ENCODE assay signal across 22 cellular contexts in the genomic region with DNA sequence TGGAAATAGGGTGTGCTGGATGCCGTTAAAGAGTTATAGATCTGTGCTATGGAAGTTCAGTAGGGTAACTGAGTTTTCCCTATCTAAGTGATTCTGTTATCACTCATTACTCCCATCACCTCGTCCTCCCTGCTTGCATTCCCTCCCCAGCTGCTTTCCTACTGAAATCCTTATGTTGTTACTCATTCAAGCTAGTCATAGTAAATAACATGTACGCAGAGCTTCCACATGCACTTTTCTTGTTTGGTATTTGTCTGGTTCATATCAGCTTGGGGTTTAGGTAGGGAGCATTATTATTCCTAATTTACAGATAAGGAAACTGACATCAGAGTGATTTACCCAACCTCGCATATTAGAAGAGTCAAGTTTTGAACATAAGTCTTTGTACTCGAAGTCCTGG.
"Had no signal": no experiment of that assay in that cellular context is flagged by ENCODE, and none has a peak within 500 bp of the region (broad histone marks: within the 10 kb centered on the region; RNA-seq: fewer than 3 reads in every experiment).

No MANE protein-coding gene starts in this region.

- H3K36me3 ChIP-seq: gastrocnemius medialis, neutrophil, ovary had no signal

- H3K27me3 ChIP-seq: gastrocnemius medialis, ovary, right atrium auricular region, tibial artery had no signal

- H3K27ac ChIP-seq: gastrocnemius medialis, neutrophil, ovary, psoas muscle, right atrium auricular region, tibial artery, VCaP had no signal

- H3K4me3 ChIP-seq: gastrocnemius medialis, ovary, psoas muscle, right atrium auricular region, tibial artery had no signal

- ATAC-seq: activated CD4-positive, CD25-positive, alpha-beta regulatory T cell treated with anti-CD3 and anti-CD28 coated beads, Interleukin-2, amount 50 U/mL, for 24 hours; activated CD8-positive, alpha-beta T cell treated with anti-CD3 and anti-CD28 coated beads for 36 hours; gastrocnemius medialis; left ventricle myocardium superior; psoas muscle; stimulated activated effector memory CD8-positive, alpha-beta T cell treated with anti-CD3 and anti-CD28 coated beads, Interleukin-12 subunit alpha, Interleukin-12 subunit beta, amount 100 ng/mL, for 72 hours; stimulated activated naive CD8-positive, alpha-beta T cell treated with anti-CD3 and anti-CD28 coated beads, Interleukin-15, amount 100 ng/mL, for 72 hours had no signal

- H3K9me3 ChIP-seq: gastrocnemius medialis, neutrophil, ovary, psoas muscle, right atrium auricular region, tibial artery had no signal

- DNase-seq: activated CD4-positive, alpha-beta T cell treated with anti-CD3 and anti-CD28 coated beads, Interleukin-2, amount 10 ng/mL, durations not matched to agents 24 days and 14 days; activated CD8-positive, alpha-beta T cell treated with anti-CD3 and anti-CD28 coated beads for 36 hours; activated gamma-delta T cell; activated naive CD4-positive, alpha-beta T cell treated with anti-CD3 and anti-CD28 coated beads, Interleukin-2, amount 50 U/mL, for 16 hours; aorta; cerebellar nuclear complex; effector CD4-positive, alpha-beta T cell; gastrocnemius medialis; hypothalamus; left ventricle myocardium superior; mammary epithelial cell; ovary; psoas muscle; stimulated activated CD4-positive, alpha-beta T cell treated with anti-CD3 and anti-CD28 coated beads, Interleukin-12 subunit alpha, Interleukin-12 subunit beta, amount 100 ng/mL, for 4 hours; stimulated activated CD4-positive, alpha-beta T cell treated with anti-CD3 and anti-CD28 coated beads, Interleukin-1b, Interleukin-23, amount 100 ng/mL, for 48 hours; stimulated activated naive CD8-positive, alpha-beta T cell treated with anti-CD3 and anti-CD28 coated beads, Interleukin-15, amount 100 ng/mL, for 72 hours; tibial artery had no signal

- H3K4me1 ChIP-seq: psoas muscle, right atrium auricular region, tibial artery had no signal
